Comparison of ENCODE assay signal across 10 cellular contexts in the genomic region with DNA sequence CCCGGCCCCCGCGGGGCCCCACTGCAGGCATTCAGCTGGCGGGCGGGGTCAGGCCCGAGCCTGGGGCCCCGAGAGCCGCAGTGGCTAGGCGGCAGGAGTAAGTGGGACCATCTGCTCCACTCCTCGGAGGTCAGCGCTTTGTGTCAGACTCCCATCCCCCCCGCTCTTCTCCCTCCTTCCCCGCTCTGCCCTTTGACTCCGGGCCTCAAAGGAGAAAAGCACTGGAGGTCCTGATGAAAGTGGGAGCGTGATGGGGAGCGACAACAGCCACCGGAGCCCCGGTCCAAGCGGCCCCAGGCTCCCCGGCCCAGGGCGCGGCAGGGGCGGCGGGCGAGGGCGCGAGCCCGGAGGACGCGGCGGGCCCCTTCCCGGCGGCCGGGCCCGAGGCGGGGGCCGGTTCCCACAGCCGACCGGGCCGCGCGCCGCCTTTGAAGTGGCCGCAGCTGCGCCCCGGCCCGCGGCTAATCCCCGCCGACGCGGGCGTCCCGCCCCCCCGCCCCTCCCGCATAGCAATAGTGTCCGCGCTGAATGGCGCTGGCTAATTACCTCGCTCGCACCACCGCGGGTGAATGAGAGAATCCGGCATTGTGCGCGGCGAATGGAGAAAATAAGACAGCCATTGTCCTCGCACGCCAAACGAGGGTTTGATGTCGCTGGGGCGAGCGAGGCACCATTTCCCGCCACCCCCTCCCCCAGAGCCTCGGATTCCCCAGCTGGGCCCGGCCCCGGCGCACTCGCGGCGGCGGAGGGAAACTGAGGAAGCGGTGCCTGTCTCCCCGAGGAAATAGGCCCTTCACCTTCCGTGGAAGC. TPM values are rescaled to one million over a fixed set of nuclear protein-coding genes. Genes with fewer than 3 reads are reported as not detected.
DNase-seq lines count a peak whose midpoint lies in the region; ATAC-seq, FAIRE-seq and TF ChIP-seq lines count a peak whose summit lies in the region.
"Had no signal": no experiment of that assay in that cellular context is flagged by ENCODE, and none has a peak within 500 bp of the region (broad histone marks: within the 10 kb centered on the region; RNA-seq: fewer than 3 reads in every experiment).

No MANE protein-coding gene starts in this region.

- H3K4me3 Mint-ChIP-seq in activated T-helper 17 cell treated with anti-CD3 and anti-CD28 coated beads, Interleukin-2, amount 50 U/mL, for 72 hours: peak overlapping the region; percentile 28
- H3K4me3 Mint-ChIP-seq in progenitor cell of endocrine pancreas (ENCODE audit: low read depth): peak overlapping the region; percentile 74

- peaks cover 0 to 7% of the 10 kb centered on the region in 2 donors for H3K27me3 ChIP-seq in right atrium auricular region

- in situ Hi-C loops in ACHN (cut with HindIII; ENCODE audit: low pct_ligation_motif_present, low pct_unique_long_range_greater_than_20kb, low sequenced_read_pairs): no loop called here

- H3K36me3 ChIP-seq in right atrium auricular region: no peaks in the 10 kb centered on the region

- no peak for ATAC-seq in activated T-helper 17 cell treated with anti-CD3 and anti-CD28 coated beads, Interleukin-2, amount 50 U/mL, for 72 hours (replicated peaks)

- no peak overlapping the region for H3K27ac Mint-ChIP-seq in activated T-helper 17 cell treated with anti-CD3 and anti-CD28 coated beads, Interleukin-2, amount 50 U/mL, for 72 hours
- H3K27ac Mint-ChIP-seq in progenitor cell of endocrine pancreas: peak overlapping the region; percentile 80
- H3K27ac Mint-ChIP-seq: immature natural killer cell had no signal

- peaks cover 34% of the 10 kb centered on the region for H3K27me3 Mint-ChIP-seq in activated T-helper 17 cell treated with anti-CD3 and anti-CD28 coated beads, Interleukin-2, amount 50 U/mL, for 72 hours
- no peaks in the 10 kb centered on the region for H3K27me3 Mint-ChIP-seq in progenitor cell of endocrine pancreas

- no peak for FAIRE-seq in D721Med (lab: Jason Lieb, UNC)

- H3K4me3 ChIP-seq in right atrium auricular region: peak overlapping the region; percentile 32 to 54
- H3K4me3 ChIP-seq: SK-N-MC had no signal

- DNase-seq in D721Med (ENCODE audit: insufficient read length, low spot score): peak; percentile 54
- DNase-seq in right atrium auricular region (ENCODE audit: low spot score): no peak
- DNase-seq in progenitor cell of endocrine pancreas (ENCODE audit: low spot score, unreplicated experiment): no peak
- no peak for DNase-seq in ACHN
- DNase-seq in NCI-H2029 treated with DMSO at 0.1 percent for 48 hours (lab: John Stamatoyannopoulos, UW): no peak
- no peak for DNase-seq in activated gamma-delta T cell (lab: John Stamatoyannopoulos, UW)
- no peak for DNase-seq in activated CD4-positive, alpha-beta T cell treated with anti-CD3 and anti-CD28 coated beads, Interleukin-2, amount 50 U/mL, for 48 hours
- DNase-seq: immature natural killer cell had no signal

- H3K27ac ChIP-seq in right atrium auricular region: no peak overlapping the region
- H3K27ac ChIP-seq: SK-N-MC had no signal

- H3K36me3 Mint-ChIP-seq in activated T-helper 17 cell treated with anti-CD3 and anti-CD28 coated beads, Interleukin-2, amount 50 U/mL, for 72 hours (ENCODE audit: low read depth): no peaks in the 10 kb centered on the region
- peaks cover 25% of the 10 kb centered on the region for H3K36me3 Mint-ChIP-seq in progenitor cell of endocrine pancreas (ENCODE audit: insufficient read depth)
- H3K36me3 Mint-ChIP-seq: immature natural killer cell had no signal

- peaks cover 3% of the 10 kb centered on the region for H3K9me3 Mint-ChIP-seq in activated T-helper 17 cell treated with anti-CD3 and anti-CD28 coated beads, Interleukin-2, amount 50 U/mL, for 72 hours
- H3K9me3 Mint-ChIP-seq in progenitor cell of endocrine pancreas (ENCODE audit: low read depth): peaks cover 3% of the 10 kb centered on the region
- H3K9me3 Mint-ChIP-seq: immature natural killer cell had no signal

- H3K9me3 ChIP-seq in right atrium auricular region: peaks cover 0 to 10% of the 10 kb centered on the region in 2 donors

- H3K4me1 ChIP-seq in right atrium auricular region: peaks cover 0 to 6% of the 10 kb centered on the region in 2 donors

- H3K4me1 Mint-ChIP-seq in activated T-helper 17 cell treated with anti-CD3 and anti-CD28 coated beads, Interleukin-2, amount 50 U/mL, for 72 hours: no peaks in the 10 kb centered on the region
- H3K4me1 Mint-ChIP-seq in progenitor cell of endocrine pancreas (ENCODE audit: low read depth): peaks cover 16% of the 10 kb centered on the region

- no peak for TF ChIP-seq CTCF in D721Med (IDR thresholded peaks at IDR 0.05; ENCODE audit: insufficient read depth, missing control alignments)
- TF ChIP-seq CTCF in right atrium auricular region (IDR thresholded peaks at IDR 0.05): no peak
- no peak for TF ChIP-seq CTCF in progenitor cell of endocrine pancreas (IDR thresholded peaks at IDR 0.05; ENCODE audit: unreplicated experiment)

RNA-seq across cellular contexts. Expression of a gene that starts 22.4 kb away (rescaled TPM):
- total RNA-seq in activated T-helper 17 cell treated with anti-CD3 and anti-CD28 coated beads, Interleukin-2, amount 50 U/mL, for 72 hours: not detected
- total RNA-seq in right atrium auricular region (not detected), progenitor cell of endocrine pancreas (125 and 138 TPM in 2 replicates)

RNA-seq across cellular contexts. Expression of a gene that starts 50.9 kb away (rescaled TPM):
- 10 to 100 TPM in 1 of 2 donors, not detected in 1; 14.1 TPM for total RNA-seq in activated T-helper 17 cell treated with anti-CD3 and anti-CD28 coated beads, Interleukin-2, amount 50 U/mL, for 72 hours
- total RNA-seq in right atrium auricular region (not detected), progenitor cell of endocrine pancreas (41.3 and 48.7 TPM in 2 replicates)

RNA-seq across cellular contexts. Expression of a gene that starts 59.5 kb away (rescaled TPM):
- total RNA-seq in activated T-helper 17 cell treated with anti-CD3 and anti-CD28 coated beads, Interleukin-2, amount 50 U/mL, for 72 hours: not detected
- total RNA-seq in right atrium auricular region (not detected), progenitor cell of endocrine pancreas (not detected in 2 replicates)

Comparison
In these comparisons a context has a peak if more than half of its experiments do, and no peak if none do; other contexts are left out.
1. RNA of a gene that starts 22.4 kb away (total RNA-seq): 125 to 138 TPM in progenitor cell of endocrine pancreas; not detected in right atrium auricular region and not detected in activated T-helper 17 cell treated with anti-CD3 and anti-CD28 coated beads, Interleukin-2, amount 50 U/mL, for 72 hours; every median in the first group is over 100 times any median in the second.